8 cellular contexts compared by ENCODE assay signal in the genomic region with DNA sequence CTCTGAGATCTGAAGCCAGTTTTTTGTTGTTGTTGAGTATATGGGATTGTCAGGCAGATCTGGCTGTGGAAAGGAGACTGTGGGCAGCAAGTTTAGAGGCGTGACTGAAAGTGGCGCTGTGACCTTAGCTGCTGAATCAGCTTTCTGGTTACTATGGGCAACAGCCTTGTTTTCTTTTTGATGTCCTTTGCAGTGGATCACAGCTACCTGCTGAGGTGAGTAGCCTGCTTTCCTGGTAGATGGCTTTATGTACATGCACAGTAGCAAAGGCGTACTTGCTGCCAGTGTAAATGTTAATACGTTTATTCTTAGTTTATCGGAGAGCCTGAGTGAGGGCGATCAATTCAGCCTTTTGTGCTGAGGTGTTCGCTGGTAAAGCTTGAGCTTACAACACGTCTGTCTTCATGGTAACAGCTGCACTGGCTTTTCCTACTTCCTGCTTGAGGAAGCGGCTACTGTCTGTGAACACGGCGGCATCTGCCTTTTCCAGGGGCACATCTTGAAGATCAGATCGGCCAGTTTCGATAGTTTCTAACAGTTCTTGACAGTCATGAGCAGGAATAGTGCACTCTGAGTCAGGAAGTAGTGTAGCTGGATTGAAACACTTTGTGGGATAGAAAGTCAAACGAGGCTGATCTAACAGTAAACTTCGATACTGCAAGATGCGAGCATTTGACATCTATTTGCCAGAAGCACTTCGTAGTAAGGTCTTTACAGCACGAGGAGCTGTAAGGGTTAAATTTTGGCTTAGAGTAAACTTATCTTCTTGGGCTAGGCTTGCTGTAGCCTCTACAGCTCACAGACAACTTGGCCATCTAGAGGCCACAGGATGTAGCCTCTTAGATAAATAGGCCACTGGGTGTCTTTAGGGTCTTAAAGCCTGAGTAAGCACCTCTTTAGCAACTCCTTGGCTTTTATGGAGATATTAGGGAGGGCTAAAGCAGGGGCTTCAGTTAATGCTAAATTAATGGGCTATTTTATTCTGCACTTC.
A peak's percentile ranks its signal among the peaks of the same experiment; 100 is the strongest.
DNase-seq lines count a peak whose midpoint lies in the region; ATAC-seq, FAIRE-seq and TF ChIP-seq lines count a peak whose summit lies in the region.
"Not testable (repeated sequence)": the region's sequence is repeated elsewhere in the genome, so short reads cannot be mapped to it uniquely, and the experiment has no call there.

No MANE protein-coding gene starts in this region.

- TF ChIP-seq CTCF in GM23338 (conservative IDR thresholded peaks at IDR 0.05; ENCODE audit: low read depth in 2 of 2): peak; percentile 47 to 48; a peak in 3 of 4 replicates
- TF ChIP-seq CTCF in bronchial epithelial cell (IDR thresholded peaks at IDR 0.05; ENCODE audit: insufficient read depth, low read length, severe bottlenecking); lung (IDR thresholded peaks at IDR 0.05; ENCODE audit: control extremely low read depth, extremely low read depth): not testable (repeated sequence)
- TF ChIP-seq CTCF in right atrium auricular region (IDR thresholded peaks at IDR 0.05): peak in 1 of 2 donors; percentile 22

- not testable (repeated sequence) for H4K20me1 ChIP-seq in GM23338 (replicated peaks; ENCODE audit: insufficient read depth)

- H3K9ac ChIP-seq in trophoblast cell (ENCODE audit: low read length): not testable (repeated sequence)

- H3K27me3 ChIP-seq in GM23338 (ENCODE audit: insufficient read depth); bronchial epithelial cell (ENCODE audit: control insufficient read depth, insufficient read depth, low read length); right atrium auricular region; lung (ENCODE audit: control insufficient read depth, insufficient read depth); trophoblast cell (ENCODE audit: insufficient read depth, low read length): not testable (repeated sequence)

- H3K79me2 ChIP-seq in GM23338 (replicated peaks; ENCODE audit: insufficient read depth); trophoblast cell (ENCODE audit: control insufficient read depth, insufficient read depth, low read length, poor library complexity): not testable (repeated sequence)

- not testable (repeated sequence) for H3K9me2 ChIP-seq in GM23338 (ENCODE audit: insufficient read depth)

- H3K4me1 ChIP-seq in GM23338 (ENCODE audit: insufficient read depth): peaks cover 13% of the 10 kb centered on the region
- not testable (repeated sequence) for H3K4me1 ChIP-seq in right atrium auricular region; lung (ENCODE audit: control insufficient read depth in 2 of 2, insufficient read depth in 2 of 2, low read length in 2 of 2); trophoblast cell (ENCODE audit: control insufficient read depth in 1 of 2, insufficient read depth in 2 of 2, low read length in 2 of 2)

- not testable (repeated sequence) for H4K12ac ChIP-seq in trophoblast cell (ENCODE audit: low read depth, low read length)

- not testable (repeated sequence) for H3K36me3 ChIP-seq in GM23338 (ENCODE audit: insufficient read depth); bronchial epithelial cell (ENCODE audit: control insufficient read depth, insufficient read depth, low read length); right atrium auricular region; lung (ENCODE audit: control insufficient read depth in 2 of 2, insufficient read depth in 2 of 2, low read length in 2 of 2); trophoblast cell (ENCODE audit: control insufficient read depth in 1 of 2, insufficient read depth in 2 of 2, low read length in 2 of 2)

- H4K91ac ChIP-seq in trophoblast cell (ENCODE audit: low read depth, low read length): not testable (repeated sequence)

- not testable (repeated sequence) for ATAC-seq in GM23338; lung (ENCODE audit: insufficient read depth, low FRiP score)

- not testable (repeated sequence) for H3K4me2 ChIP-seq in GM23338; trophoblast cell (ENCODE audit: low read length)

- not testable (repeated sequence) for H3K9me3 Mint-ChIP-seq in GM23338

- H3K27ac ChIP-seq in GM23338 (ENCODE audit: low read depth); right atrium auricular region; trophoblast cell (ENCODE audit: low read depth, low read length): not testable (repeated sequence)
- H3K27ac ChIP-seq in lung (ENCODE audit: low read depth in 1 of 2, low read length in 1 of 2): peak overlapping the region in 1 of 2 donors; percentile 30

- not testable (repeated sequence) for H2BK5ac ChIP-seq in trophoblast cell (ENCODE audit: low read depth, low read length, poor library complexity)

- not testable (repeated sequence) for H2BK120ac ChIP-seq in trophoblast cell (ENCODE audit: insufficient read depth, low read length, poor library complexity)

- not testable (repeated sequence) for H2AK5ac ChIP-seq in trophoblast cell (ENCODE audit: low read length)

- H3K18ac ChIP-seq in trophoblast cell (ENCODE audit: low read length): not testable (repeated sequence)

- H3K4ac ChIP-seq in trophoblast cell (ENCODE audit: low read depth, low read length): not testable (repeated sequence)

- not testable (repeated sequence) for H2BK12ac ChIP-seq in trophoblast cell (ENCODE audit: low read length)

- not testable (repeated sequence) for H3K36me3 Mint-ChIP-seq in GM23338 (ENCODE audit: low read depth)

- not testable (repeated sequence) for H3K27me3 Mint-ChIP-seq in GM23338 (ENCODE audit: insufficient read depth, low read depth, poor library complexity)

- DNase-seq in GM23338 (ENCODE audit: low spot score): peak; percentile 82
- peak; percentile 5 for DNase-seq in NCI-H1105 treated with DMSO at 0.1 percent for 48 hours (lab: John Stamatoyannopoulos, UW)
- DNase-seq in RKO (ENCODE audit: low spot score): peak; percentile 78
- peak; percentile 17 for DNase-seq in bronchial epithelial cell (ENCODE audit: low read depth)
- not testable (repeated sequence) for DNase-seq in right atrium auricular region (ENCODE audit: low spot score)
- peak; percentile 46 for DNase-seq in lung (ENCODE audit: low spot score)
- peak; percentile 26 to 69 for DNase-seq in trophoblast cell
- DNase-seq in urothelium cell line (ENCODE audit: low spot score): peak; percentile 18

- not testable (repeated sequence) for H3K4me3 Mint-ChIP-seq in GM23338

- H4K8ac ChIP-seq in trophoblast cell (ENCODE audit: low read depth, low read length): not testable (repeated sequence)

- WGBS in lung, 2 donors: 31 to 39% methylated on average over 18 of the region's 18 CpGs
- no CpG with 5 or more reads among the region's 18 CpGs for WGBS in trophoblast cell (ENCODE audit: extremely low coverage, insufficient coverage, insufficient read length)

- not testable (repeated sequence) for H3K14ac ChIP-seq in trophoblast cell (ENCODE audit: low read length)

- H3K27ac Mint-ChIP-seq in GM23338: peak overlapping the region; percentile 18; the same call in 1 of the 2 replicates

- not testable (repeated sequence) for H3K79me1 ChIP-seq in trophoblast cell (ENCODE audit: low read length)

- not testable (repeated sequence) for FAIRE-seq in bronchial epithelial cell (lab: Jason Lieb, UNC); urothelium cell line (lab: Jason Lieb, UNC)

- not testable (repeated sequence) for H3F3A ChIP-seq in GM23338 (replicated peaks; ENCODE audit: low read depth)

- H3K4me3 ChIP-seq in GM23338; bronchial epithelial cell (ENCODE audit: low read depth, low read length); lung; trophoblast cell (ENCODE audit: low read depth, low read length): not testable (repeated sequence)
- peak overlapping the region; percentile 22 to 23 for H3K4me3 ChIP-seq in right atrium auricular region

- peaks cover 33% of the 10 kb centered on the region for H3K4me1 Mint-ChIP-seq in GM23338

- not testable (repeated sequence) for H3K9me3 ChIP-seq in right atrium auricular region; lung (ENCODE audit: control insufficient read depth in 2 of 2, insufficient read depth in 1 of 2, low read length in 1 of 2); trophoblast cell (ENCODE audit: insufficient read depth, low read depth, low read length)

- not testable (repeated sequence) for H2AFZ ChIP-seq in GM23338; trophoblast cell (ENCODE audit: insufficient read depth, low read length, poor library complexity)

- not testable (repeated sequence) for H3K23ac ChIP-seq in trophoblast cell (ENCODE audit: low read length)
